In the genomic region with DNA sequence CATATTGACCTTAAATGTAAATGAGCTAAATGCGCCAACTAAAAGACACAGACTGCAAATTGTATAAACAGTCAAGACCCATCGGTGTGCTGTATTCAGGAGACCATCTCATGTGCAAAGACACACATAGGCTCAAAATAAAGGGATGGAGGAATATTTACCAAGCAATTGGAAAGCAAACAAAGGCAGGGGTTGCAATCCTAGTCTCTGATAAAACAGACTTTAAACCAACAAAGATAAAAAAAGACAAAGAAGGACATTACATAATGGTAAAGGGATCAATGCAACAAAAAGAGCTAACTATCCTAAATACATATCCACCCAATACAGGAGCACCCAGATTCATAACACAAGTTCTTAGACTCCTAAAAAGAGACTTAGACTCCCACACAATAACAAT, we compare ENCODE assay signal across 12 cellular contexts. TPM values are rescaled to one million over a fixed set of nuclear protein-coding genes. Genes with fewer than 3 reads are reported as not detected.
"Had no signal": no experiment of that assay in that cellular context is flagged by ENCODE, and none has a peak within 500 bp of the region (broad histone marks: within the 10 kb centered on the region; RNA-seq: fewer than 3 reads in every experiment).

No MANE protein-coding gene starts in this region.

RNA-seq across cellular contexts. Expression of a gene that starts 14.3 kb away (rescaled TPM):
- total RNA-seq: OCI-LY7, PC-3, PC-9, Peyer's patch, Right ventricle myocardium inferior, Right ventricle myocardium superior, RPMI7951, SJCRH30, SJSA1, SK-MEL-5, T-cell had no signal
- polyA plus RNA-seq: SK-N-SH had no signal
